9 cellular contexts compared by ENCODE assay signal in genomic region chr14:99644723-99645544, GRCh38. TPM values are rescaled to one million over a fixed set of nuclear protein-coding genes. Genes with fewer than 3 reads are reported as not detected.
A peak's percentile ranks its signal among the peaks of the same experiment; 100 is the strongest.
DNase-seq lines count a peak whose midpoint lies in the region; ATAC-seq, FAIRE-seq and TF ChIP-seq lines count a peak whose summit lies in the region.
"Had no signal": no experiment of that assay in that cellular context is flagged by ENCODE, and none has a peak within 500 bp of the region (broad histone marks: within the 10 kb centered on the region; RNA-seq: fewer than 3 reads in every experiment).

Gene HHIPL1, plus strand, starts transcription at chr14:99645129. Its CDS starts 79 bp downstream, at chr14:99645208.

- no peaks in the 10 kb centered on the region for H4K20me1 ChIP-seq in GM23338 (replicated peaks; ENCODE audit: insufficient read depth)

- H3K4me2 ChIP-seq in GM23338: peak within 1 kb of the TSS; percentile 93

- no peak within 1 kb of the TSS for H3K27ac Mint-ChIP-seq in GM23338
- no peak within 1 kb of the TSS for H3K27ac Mint-ChIP-seq in CD4-positive, alpha-beta T cell

- H3K4me3 ChIP-seq in GM23338: peak within 1 kb of the TSS; percentile 73
- peak within 1 kb of the TSS; percentile 37 for H3K4me3 ChIP-seq in bronchial epithelial cell (ENCODE audit: low read depth, low read length)
- peak within 1 kb of the TSS; percentile 23 to 44 (median 33) for H3K4me3 ChIP-seq in skin epidermis

- peaks cover 3% of the 10 kb centered on the region; the same call in 1 of the 2 replicates for H3K4me1 ChIP-seq in GM23338 (ENCODE audit: insufficient read depth)

- DNase-seq in GM23338 (ENCODE audit: low spot score) (peak; percentile 58), bronchial epithelial cell (ENCODE audit: low read depth) (no peak), iPS-NIHi11 (ENCODE audit: low spot score) (peak; percentile 79), NAMALWA (ENCODE audit: low spot score) (no peak)
- no peak for DNase-seq in CD4-positive, alpha-beta T cell
- no peak for DNase-seq in stimulated activated CD8-positive, alpha-beta memory T cell treated with anti-CD3 and anti-CD28 coated beads, Interleukin-4, amount 100 ng/mL, for 48 hours

- H3K4me1 Mint-ChIP-seq in GM23338: peaks cover 8% of the 10 kb centered on the region
- no peaks in the 10 kb centered on the region for H3K4me1 Mint-ChIP-seq in CD4-positive, alpha-beta T cell (ENCODE audit: low read depth)

- ATAC-seq in GM23338 (peak; percentile 78), HG03520 (IDR thresholded peaks at IDR 0.05; ENCODE audit: unreplicated experiment) (no peak)
- no peak for ATAC-seq in CD4-positive, alpha-beta T cell (ENCODE audit: poor library complexity)

- H3K9me3 ChIP-seq in CD4-positive, alpha-beta T cell (ENCODE audit: control insufficient read depth, low read length): no peaks in the 10 kb centered on the region

- no peaks in the 10 kb centered on the region for H3K9me2 ChIP-seq in GM23338 (ENCODE audit: insufficient read depth)

- H3K9me3 Mint-ChIP-seq in GM23338: no peaks in the 10 kb centered on the region
- H3K9me3 Mint-ChIP-seq in CD4-positive, alpha-beta T cell: no peaks in the 10 kb centered on the region

- no peaks in the 10 kb centered on the region for H3K36me3 Mint-ChIP-seq in GM23338 (ENCODE audit: low read depth)
- H3K36me3 Mint-ChIP-seq in CD4-positive, alpha-beta T cell (ENCODE audit: low read depth): no peaks in the 10 kb centered on the region

- peak within 1 kb of the TSS; percentile 73 for H3K4me3 Mint-ChIP-seq in GM23338
- no peak within 1 kb of the TSS for H3K4me3 Mint-ChIP-seq in CD4-positive, alpha-beta T cell

- FAIRE-seq in bronchial epithelial cell (lab: Jason Lieb, UNC): no peak
- FAIRE-seq: TTC549 had no signal

- H3F3A ChIP-seq in GM23338 (replicated peaks; ENCODE audit: low read depth): 0 out of 2 replicates have a peak, but pooled peaks cover 3% of the 10 kb centered on the region

- no peaks in the 10 kb centered on the region for H3K79me2 ChIP-seq in GM23338 (replicated peaks; ENCODE audit: insufficient read depth)

- TF ChIP-seq CTCF in GM23338 (conservative IDR thresholded peaks at IDR 0.05; ENCODE audit: low read depth in 2 of 2): no peak
- no peak for TF ChIP-seq CTCF in bronchial epithelial cell (IDR thresholded peaks at IDR 0.05; ENCODE audit: insufficient read depth, low read length, severe bottlenecking)
- TF ChIP-seq CTCF in CD4-positive, alpha-beta T cell (IDR thresholded peaks at IDR 0.05): no peak

- no peaks in the 10 kb centered on the region for H3K36me3 ChIP-seq in GM23338 (ENCODE audit: insufficient read depth)
- H3K36me3 ChIP-seq in bronchial epithelial cell (ENCODE audit: control insufficient read depth, insufficient read depth, low read length): no peaks in the 10 kb centered on the region

- intact Hi-C loops in CD4-positive, alpha-beta T cell (cut with DNase I, micrococcal nuclease): no loop called here

- peaks cover 29% of the 10 kb centered on the region for H3K27me3 ChIP-seq in GM23338 (ENCODE audit: insufficient read depth)
- peaks cover 2% of the 10 kb centered on the region for H3K27me3 ChIP-seq in bronchial epithelial cell (ENCODE audit: control insufficient read depth, insufficient read depth, low read length)
- peaks cover 30% of the 10 kb centered on the region for H3K27me3 ChIP-seq in CD4-positive, alpha-beta T cell (ENCODE audit: control insufficient read depth, insufficient read depth, low read length)

- peaks cover 24% of the 10 kb centered on the region for H3K27me3 Mint-ChIP-seq in GM23338 (ENCODE audit: insufficient read depth, low read depth, poor library complexity)
- H3K27me3 Mint-ChIP-seq in CD4-positive, alpha-beta T cell: peaks cover 38% of the 10 kb centered on the region

- POLR2A ChIA-PET in CD4-positive, alpha-beta T cell (lab: Charles Lee): no interaction called here

- H3K27ac ChIP-seq in GM23338 (ENCODE audit: low read depth): no peak within 1 kb of the TSS
- peak within 1 kb of the TSS in 6 of 21 experiments; percentile 2 to 53 (median 28) for H3K27ac ChIP-seq in skin epidermis
- no peak within 1 kb of the TSS for H3K27ac ChIP-seq in CD4-positive, alpha-beta T cell (ENCODE audit: low read depth, low read length)

- H2AFZ ChIP-seq in GM23338: peak within 1 kb of the TSS; percentile 98

- CTCF ChIA-PET in CD4-positive, alpha-beta T cell (lab: Charles Lee): no interaction called here

TF ChIP-seq in GM23338, 12 proteins besides CTCF, POLR2A, EP300 and RAD21:
- no peak for TF ChIP-seq NANOG (IDR thresholded peaks at IDR 0.05; ENCODE audit: borderline replicate concordance)
- TF ChIP-seq CREB1 (CRISPR knock-in tag; IDR thresholded peaks at IDR 0.05; ENCODE audit: low read depth): no peak
- no peak for TF ChIP-seq ZNF462 (CRISPR knock-in tag; IDR thresholded peaks at IDR 0.05)
- no peak for TF ChIP-seq ZNF331 (CRISPR knock-in tag; IDR thresholded peaks at IDR 0.05; ENCODE audit: low read depth)
- 0 out of 2 replicates have a peak, but pooled peaks have one; percentile 38 for TF ChIP-seq ETS1 (IDR thresholded peaks at IDR 0.05)
- TF ChIP-seq ZNF114 (CRISPR knock-in tag; IDR thresholded peaks at IDR 0.05): no peak
- TF ChIP-seq EZH2 (IDR thresholded peaks at IDR 0.05; ENCODE audit: low read depth, unreplicated experiment): peak; percentile 40
- TF ChIP-seq EZH2phosphoT487 (IDR thresholded peaks at IDR 0.05; ENCODE audit: unreplicated experiment): no peak

RNA-seq across cellular contexts. Expression of gene HHIPL1, which starts in this region (rescaled TPM):
- 1.6 and 2.0 TPM in 2 replicates for total RNA-seq in GM23338 (2014; rRNA removed; shearing (Covaris generic))
- 1.9 TPM in 2 replicates for polyA plus RNA-seq in GM23338 (2016; fragmentation: Nextera tagmentation; extraction: Ambion mirVana)
- total RNA-seq in bronchial epithelial cell: 0.53 and 1.2 TPM in 2 replicates
- not detected for total RNA-seq in CD4-positive, alpha-beta T cell

Comparison
In these comparisons a context has a peak if more than half of its experiments do, and no peak if none do; other contexts are left out.
1. DNase-seq: peak in GM23338 (single experiment) and iPS-NIHi11 (single experiment); none in bronchial epithelial cell (single experiment), NAMALWA (single experiment), CD4-positive, alpha-beta T cell (0 of 10) and stimulated activated CD8-positive, alpha-beta memory T cell treated with anti-CD3 and anti-CD28 coated beads, Interleukin-4, amount 100 ng/mL, for 48 hours (single experiment).
2. Peak in every context shown above with its lines, with median percentiles within 50 percentile points of each other: H3K4me3 ChIP-seq.